ENCODE assay signal across 2 cellular contexts in genomic region chr7:155660758-155661093, GRCh38.
TF ChIP-seq lines count a peak whose summit lies in the region.

No MANE protein-coding gene starts in this region.

TF ChIP-seq in A549, 52 proteins besides CTCF, POLR2A, EP300 and RAD21 (continued from another document):
- no peak for TF ChIP-seq POLR2AphosphoS2 (conservative IDR thresholded peaks at IDR 0.05; ENCODE audit: low read length)
- TF ChIP-seq CHD4 (IDR thresholded peaks at IDR 0.05; ENCODE audit: borderline replicate concordance), result no peak
- TF ChIP-seq KDM1A (IDR thresholded peaks at IDR 0.05; ENCODE audit: low read depth), result no peak
- no peak for TF ChIP-seq TP53 (CRISPR knock-in tag; IDR thresholded peaks at IDR 0.05)
- TF ChIP-seq JUNB (IDR thresholded peaks at IDR 0.05), result no peak
- no peak for TF ChIP-seq KDM5A (IDR thresholded peaks at IDR 0.05)
- TF ChIP-seq ESRRA (IDR thresholded peaks at IDR 0.05; ENCODE audit: borderline replicate concordance, low read length), result no peak
- TF ChIP-seq ZC3H11A (IDR thresholded peaks at IDR 0.05), result no peak

TF ChIP-seq in HEK293, 187 proteins besides CTCF, POLR2A, EP300 and RAD21 (continued from another document):
- peak; percentile 84; the same call in 1 of the 2 replicates for TF ChIP-seq ZNF280D (tag by site-specific recombination; IDR thresholded peaks at IDR 0.05)
